17 cellular contexts compared by ENCODE assay signal in genomic region chr11:98545544-98546175, GRCh38.
DNase-seq lines count a peak whose midpoint lies in the region; TF ChIP-seq lines count a peak whose summit lies in the region.
"Had no signal": no experiment of that assay in that cellular context is flagged by ENCODE, and none has a peak within 500 bp of the region (broad histone marks: within the 10 kb centered on the region; RNA-seq: fewer than 3 reads in every experiment).

No MANE protein-coding gene starts in this region.

- no peaks in the 10 kb centered on the region for H3K36me3 ChIP-seq in NT2/D1 (ENCODE audit: insufficient read depth, insufficient read length, low read length)
- H3K36me3 ChIP-seq: BLaER1 had no signal

- peak overlapping the region; percentile 60 for H3K27ac Mint-ChIP-seq in nephron progenitor cell
- H3K27ac Mint-ChIP-seq: CD8-positive, alpha-beta memory T cell; H9 had no signal

- no peaks in the 10 kb centered on the region for H3K9me3 ChIP-seq in NT2/D1 (ENCODE audit: insufficient read depth, low read length)
- H3K9me3 ChIP-seq: BLaER1, Caco-2 had no signal

- no peaks in the 10 kb centered on the region for H3K27me3 ChIP-seq in NT2/D1 (ENCODE audit: insufficient read depth, insufficient read length)
- H3K27me3 ChIP-seq: BLaER1 had no signal

- no peaks in the 10 kb centered on the region for H3K4me1 ChIP-seq in NT2/D1 (ENCODE audit: insufficient read depth, insufficient read length)
- H3K4me1 ChIP-seq: BLaER1, Caco-2 had no signal

- peaks cover 12% of the 10 kb centered on the region for H3K9me3 Mint-ChIP-seq in nephron progenitor cell

- no peak overlapping the region for H3K9ac ChIP-seq in NT2/D1 (ENCODE audit: insufficient read length, low read depth)
- H3K9ac ChIP-seq: BLaER1 had no signal

- DNase-seq in ELF-1 (ENCODE audit: low read depth, low spot score) (peak; percentile 34), NT2/D1 (ENCODE audit: low read depth, low spot score) (peak; percentile 9), islet precursor cell (peak; percentile 52), nephron progenitor cell (no peak), cerebellar cortex (ENCODE audit: low spot score) (no peak), KG1 (lab: John Stamatoyannopoulos, UW) (no peak)
- no peak for DNase-seq in activated CD4-positive, alpha-beta T cell treated with anti-CD3 and anti-CD28 coated beads for 48 hours
- DNase-seq: 8988T; AML-193; Caco-2; CD8-positive, alpha-beta memory T cell; DND-41; GF-D8; H9 had no signal

- H3K36me3 Mint-ChIP-seq in nephron progenitor cell (ENCODE audit: low read depth) = no peaks in the 10 kb centered on the region
- H3K36me3 Mint-ChIP-seq: CD8-positive, alpha-beta memory T cell; IgD-negative memory B cell had no signal

- H3K4me3 Mint-ChIP-seq in nephron progenitor cell = no peak overlapping the region
- H3K4me3 Mint-ChIP-seq: CD8-positive, alpha-beta memory T cell; GM23338; H9; IgD-negative memory B cell had no signal

- peaks cover 14% of the 10 kb centered on the region for H3K4me1 Mint-ChIP-seq in nephron progenitor cell
- H3K4me1 Mint-ChIP-seq: CD8-positive, alpha-beta memory T cell; GM23338 had no signal

- H3K27me3 Mint-ChIP-seq in nephron progenitor cell (ENCODE audit: low read depth, poor library complexity) = no peaks in the 10 kb centered on the region
- H3K27me3 Mint-ChIP-seq: CD8-positive, alpha-beta memory T cell; IgD-negative memory B cell had no signal

- H3K4me3 ChIP-seq in NT2/D1 (ENCODE audit: insufficient read length, low read depth) = no peak overlapping the region
- H3K4me3 ChIP-seq: BLaER1, GM23338 had no signal

- TF ChIP-seq CTCF in nephron progenitor cell (IDR thresholded peaks at IDR 0.05) = no peak

Comparison
In these comparisons a context has a peak if more than half of its experiments do, and no peak if none do; other contexts are left out.
1. DNase-seq: peak in ELF-1 (single experiment), NT2/D1 (single experiment) and islet precursor cell (single experiment); none in nephron progenitor cell (single experiment), activated CD4-positive, alpha-beta T cell treated with anti-CD3 and anti-CD28 coated beads for 48 hours (single experiment), cerebellar cortex (single experiment) and KG1 (single experiment).